8 cellular contexts compared by ENCODE assay signal in genomic region chr6:42217523-42218367, GRCh38. TPM values are rescaled to one million over a fixed set of nuclear protein-coding genes. Genes with fewer than 3 reads are reported as not detected.
DNase-seq lines count a peak whose midpoint lies in the region; ATAC-seq and TF ChIP-seq lines count a peak whose summit lies in the region.

MRPS10 (minus strand) TSS chr6:42217861; CDS start chr6:42217849, 12 bp downstream.

- H3K4me3 ChIP-seq in esophagus (ENCODE audit: low read depth in 1 of 2, low read length in 2 of 2) (peak within 1 kb of the TSS; percentile 61 to 94), mucosa of stomach (ENCODE audit: low read length) (peak within 1 kb of the TSS; percentile 86)

- WGBS in esophagus, 2 donors = 10 to 11% methylated on average over 29 of the region's 29 CpGs

- no peaks in the 10 kb centered on the region for H3K9me3 Mint-ChIP-seq in activated T-cell treated with anti-CD3 and anti-CD28 coated beads, Interleukin-2, amount 50 U/mL, for 24 hours

- peaks cover 0 to 3% of the 10 kb centered on the region in 2 donors for H3K36me3 ChIP-seq in esophagus (ENCODE audit: control insufficient read depth in 2 of 2, insufficient read depth in 2 of 2, low read length in 1 of 2)
- H3K36me3 ChIP-seq in mucosa of stomach (ENCODE audit: control insufficient read depth, insufficient read depth, low read length) = no peaks in the 10 kb centered on the region

- no peaks in the 10 kb centered on the region for H3K27me3 Mint-ChIP-seq in activated T-cell treated with anti-CD3 and anti-CD28 coated beads, Interleukin-2, amount 50 U/mL, for 24 hours

- H3K27me3 ChIP-seq in esophagus (ENCODE audit: control insufficient read depth in 1 of 2, insufficient read depth in 2 of 2, low read length in 2 of 2) (no peaks in the 10 kb centered on the region), mucosa of stomach (ENCODE audit: control insufficient read depth, insufficient read depth, low read length) (no peaks in the 10 kb centered on the region)

- peak within 1 kb of the TSS; percentile 86 to 91 for H3K27ac ChIP-seq in esophagus (ENCODE audit: low read depth in 2 of 2, low read length in 1 of 2)

- H3K4me3 Mint-ChIP-seq in activated T-cell treated with anti-CD3 and anti-CD28 coated beads, Interleukin-2, amount 50 U/mL, for 24 hours = peak within 1 kb of the TSS; percentile 99

- H3K4me1 ChIP-seq in esophagus (ENCODE audit: control insufficient read depth in 2 of 2, insufficient read depth in 2 of 2, low read length in 1 of 2) (peaks cover 0 to 9% of the 10 kb centered on the region in 2 donors), mucosa of stomach (ENCODE audit: control insufficient read depth, insufficient read depth, low read length) (peaks cover 9% of the 10 kb centered on the region)

- peak; percentile 84 for ATAC-seq in GM21717 (IDR thresholded peaks at IDR 0.05; ENCODE audit: unreplicated experiment)

- H3K4me1 Mint-ChIP-seq in activated T-cell treated with anti-CD3 and anti-CD28 coated beads, Interleukin-2, amount 50 U/mL, for 24 hours (ENCODE audit: low read depth) = peaks cover 38% of the 10 kb centered on the region

- H3K27ac Mint-ChIP-seq in activated T-cell treated with anti-CD3 and anti-CD28 coated beads, Interleukin-2, amount 50 U/mL, for 24 hours = peak within 1 kb of the TSS; percentile 99

- peak within 1 kb of the TSS; percentile 86 for H3K9ac ChIP-seq in mucosa of stomach (ENCODE audit: low read length)

- no peaks in the 10 kb centered on the region for H3K9me3 ChIP-seq in esophagus (ENCODE audit: control insufficient read depth in 2 of 2, insufficient read depth in 1 of 2, low read depth in 1 of 2, low read length in 1 of 2)
- H3K9me3 ChIP-seq in mucosa of stomach (ENCODE audit: control insufficient read depth, low read length) = no peaks in the 10 kb centered on the region

- peaks cover 33% of the 10 kb centered on the region for H3K36me3 Mint-ChIP-seq in activated T-cell treated with anti-CD3 and anti-CD28 coated beads, Interleukin-2, amount 50 U/mL, for 24 hours (ENCODE audit: low read depth)

- in situ Hi-C loops in KBM-7 (cut with MboI; ENCODE audit: low pct_unique_long_range_greater_than_20kb, low sequenced_read_pairs) = no loop called here

- DNase-seq in DMS153 treated with DMSO at 0.1 percent for 48 hours (lab: John Stamatoyannopoulos, UW; ENCODE audit: unreplicated experiment) (peak; percentile 95), KBM-7 (peak; percentile 95)
- DNase-seq in activated T-cell treated with anti-CD3 and anti-CD28 coated beads, Interleukin-2, amount 50 U/mL, for 24 hours = peak; percentile 91
- peak; percentile 71 to 72 for DNase-seq in stimulated activated CD8-positive, alpha-beta memory T cell treated with anti-CD3 and anti-CD28 coated beads, Interleukin-7, amount 100 ng/mL, for 1 hour (ENCODE audit: low read depth in 2 of 2)

TF ChIP-seq in PFSK-1, 5 proteins besides CTCF, POLR2A, EP300 and RAD21:
- TF ChIP-seq FOXP2 (optimal IDR thresholded peaks at IDR 0.05; ENCODE audit: borderline replicate concordance, extremely low read depth, extremely low read length, insufficient read depth) = peak; percentile 64
- peak; percentile 63 to 77; a peak in 3 of 4 replicates for TF ChIP-seq REST (IDR thresholded peaks at IDR 0.05; ENCODE audit: insufficient read depth in 1 of 2, low read depth in 2 of 2, low read length in 2 of 2)
- TF ChIP-seq TAF1 (IDR thresholded peaks at IDR 0.05; ENCODE audit: borderline replicate concordance, insufficient read depth, low read length) = peak; percentile 100
- no peak for TF ChIP-seq SIN3A (IDR thresholded peaks at IDR 0.05; ENCODE audit: borderline replicate concordance, insufficient read depth, low read length)
- TF ChIP-seq POLR2AphosphoS5 (IDR thresholded peaks at IDR 0.05; ENCODE audit: low read depth, low read length) = peak; percentile 98
TF ChIP-seq in PFSK-1: peak in this region for 4.

RNA-seq across cellular contexts. Expression of gene MRPS10, which starts in this region (rescaled TPM):
- 43.3 TPM for polyA plus RNA-seq in PFSK-1 (2012; ENCODE audit: insufficient read length, low read depth)
- polyA plus RNA-seq in esophagus = 10 to 100 TPM; 38.3 to 47.3 TPM

Comparison
In these comparisons a context has a peak if more than half of its experiments do, and no peak if none do; other contexts are left out.
1. Peak in every context shown above with its lines: DNase-seq, ATAC-seq, H3K4me3 ChIP-seq and H3K27ac ChIP-seq.